In the genomic region with DNA sequence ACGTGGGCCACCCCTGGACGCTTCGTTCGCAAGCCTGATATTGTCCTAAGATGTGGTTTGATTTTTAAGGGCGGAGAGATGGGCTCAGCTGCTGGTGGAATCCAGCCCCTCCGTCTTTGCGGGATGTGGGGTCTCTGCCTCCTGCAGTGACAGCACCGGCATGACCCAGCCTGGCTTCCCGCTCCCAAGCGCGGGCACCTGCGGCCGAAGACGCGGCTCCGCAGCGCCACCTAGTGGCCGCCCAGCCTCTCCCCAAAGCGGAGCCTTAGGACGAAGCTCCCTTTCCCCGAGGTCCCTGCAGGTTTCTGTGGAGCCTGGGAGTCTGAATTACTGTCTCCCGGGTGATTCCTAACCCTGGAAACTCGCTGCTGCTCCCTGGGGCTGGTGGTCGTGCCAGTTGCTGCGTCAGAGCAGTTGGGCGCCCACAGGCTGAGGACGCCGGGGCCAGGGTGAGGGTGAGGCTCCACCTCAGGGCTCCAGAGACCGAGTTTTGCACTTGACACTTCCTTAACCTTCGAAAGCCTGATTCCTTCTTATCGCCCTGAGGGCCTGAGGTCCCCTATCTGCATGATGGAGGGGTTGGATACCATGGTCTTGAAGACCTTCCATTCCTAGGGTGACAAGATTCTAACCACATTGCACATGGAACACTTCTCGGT, we compare ENCODE assay signal across 1 cellular context.
A peak's percentile ranks its signal among the peaks of the same experiment; 100 is the strongest.
TF ChIP-seq lines count a peak whose summit lies in the region.

No MANE protein-coding gene starts in this region.

TF ChIP-seq in HepG2, 621 proteins besides CTCF, POLR2A, EP300 and RAD21 (continued from another document):
- TF ChIP-seq ZNF891 (CRISPR knock-in tag; IDR thresholded peaks at IDR 0.05) (no peak), ZNF766 (CRISPR knock-in tag; IDR thresholded peaks at IDR 0.05; ENCODE audit: borderline replicate concordance) (0 out of 2 replicates have a peak, but pooled peaks have one; percentile 48), IKZF4 (CRISPR knock-in tag; IDR thresholded peaks at IDR 0.05; ENCODE audit: borderline replicate concordance, low read depth, not compliant biosample characterization) (peak; percentile 45), ATF1 (CRISPR knock-in tag; IDR thresholded peaks at IDR 0.05) (no peak), NFE2L2 (IDR thresholded peaks at IDR 0.05; ENCODE audit: low read length) (no peak), ZNF883 (CRISPR knock-in tag; IDR thresholded peaks at IDR 0.05; ENCODE audit: not compliant biosample characterization) (peak; percentile 32), ARID4A (CRISPR knock-in tag; IDR thresholded peaks at IDR 0.05; ENCODE audit: borderline replicate concordance) (no peak), ZNF331 (CRISPR knock-in tag; IDR thresholded peaks at IDR 0.05) (0 out of 2 replicates have a peak, but pooled peaks have one; percentile 27), ZNF234 (CRISPR knock-in tag; conservative IDR thresholded peaks at IDR 0.05) (no peak), FOXC1 (CRISPR knock-in tag; IDR thresholded peaks at IDR 0.05; ENCODE audit: borderline replicate concordance) (peak; percentile 48; the same call in 1 of the 2 replicates), ZBED4 (CRISPR knock-in tag; IDR thresholded peaks at IDR 0.05; ENCODE audit: borderline replicate concordance) (no peak), ARHGAP35 (CRISPR knock-in tag; IDR thresholded peaks at IDR 0.05; ENCODE audit: borderline replicate concordance) (peak; percentile 22; the same call in 1 of the 2 replicates), ZFX (CRISPR knock-in tag; IDR thresholded peaks at IDR 0.05; ENCODE audit: low read depth) (no peak), CBX5 (CRISPR knock-in tag; IDR thresholded peaks at IDR 0.05; ENCODE audit: borderline replicate concordance) (0 out of 2 replicates have a peak, but pooled peaks have one; percentile 38), ZFP36L1 (CRISPR knock-in tag; IDR thresholded peaks at IDR 0.05) (no peak), ZNF232 (CRISPR knock-in tag; IDR thresholded peaks at IDR 0.05; ENCODE audit: borderline replicate concordance) (no peak), MYC (CRISPR knock-in tag; IDR thresholded peaks at IDR 0.05; ENCODE audit: borderline replicate concordance) (peak; percentile 50; the same call in 1 of the 2 replicates), E2F5 (CRISPR knock-in tag; conservative IDR thresholded peaks at IDR 0.05) (peak; percentile 59; the same call in 1 of the 2 replicates), HIVEP1 (CRISPR knock-in tag; IDR thresholded peaks at IDR 0.05) (0 out of 2 replicates have a peak, but pooled peaks have one; percentile 39), ZNF10 (CRISPR knock-in tag; IDR thresholded peaks at IDR 0.05; ENCODE audit: borderline replicate concordance, low read depth) (no peak), ZNF564 (CRISPR knock-in tag; IDR thresholded peaks at IDR 0.05) (no peak), RELA (CRISPR knock-in tag; IDR thresholded peaks at IDR 0.05) (no peak)
TF ChIP-seq in HepG2: peak in this region for 43.
